8 cellular contexts compared by ENCODE assay signal in the genomic region with DNA sequence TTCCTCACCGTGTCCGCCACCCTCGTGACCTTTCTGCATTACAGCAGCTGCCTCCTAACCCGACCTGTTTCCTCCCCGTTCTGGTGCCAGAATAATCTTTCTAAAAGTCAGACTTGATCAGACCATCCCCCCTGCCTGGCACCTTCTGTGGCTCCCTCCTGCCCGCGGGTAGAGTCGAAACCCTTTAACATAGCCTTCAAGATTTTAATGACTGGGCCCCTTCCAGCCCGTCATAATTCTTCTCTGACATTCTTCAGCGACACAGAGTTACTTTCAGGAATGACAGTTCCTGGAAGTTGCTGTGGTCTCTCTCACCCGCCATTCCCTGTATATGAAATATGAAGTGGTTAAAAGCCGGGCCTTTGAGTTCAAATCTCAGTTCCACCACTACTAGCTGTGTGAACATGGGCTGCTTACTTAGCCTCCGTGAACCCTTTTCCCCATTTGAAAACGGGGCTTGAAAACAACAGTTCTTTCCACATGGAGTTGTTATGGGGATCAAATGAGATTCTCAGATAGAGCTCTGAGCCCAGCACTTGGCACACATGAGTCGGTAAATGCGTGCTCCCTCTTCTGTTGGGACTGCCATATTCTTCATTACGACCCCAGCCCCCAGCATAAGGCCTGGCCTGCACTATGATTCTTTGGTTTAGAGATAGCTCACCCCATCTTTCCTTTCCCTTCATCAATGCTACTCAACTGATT. TPM values are rescaled to one million over a fixed set of nuclear protein-coding genes. Genes with fewer than 3 reads are reported as not detected.
A peak's percentile ranks its signal among the peaks of the same experiment; 100 is the strongest.
DNase-seq lines count a peak whose midpoint lies in the region; ATAC-seq and TF ChIP-seq lines count a peak whose summit lies in the region.

No MANE protein-coding gene starts in this region.

- intact Hi-C loops in activated T-helper 2 cell treated with anti-CD3 and anti-CD28 coated beads, Interferon-gamma antibody, Interleukin-2, Interleukin-4, amounts not matched to agents 10 μg/mL and 5 μg/mL and 100 μg/mL, durations not matched to agents 14 hours and 24 hours and 36 hours (cut with micrococcal nuclease) = loop anchor here (1.0 to 5.0 kb wide), 5 partner anchors 45 to 425 kb away; partner anchors contain the start of genes ANP32B, NCBP1, TBC1D2 and TSTD2

- H3K27me3 ChIP-seq in DOHH2 (ENCODE audit: control insufficient read depth, low read length) (no peaks in the 10 kb centered on the region), HUES64 (ENCODE audit: insufficient read depth, low read length) (peaks cover 6% of the 10 kb centered on the region; the same call in 1 of the 2 replicates), hepatocyte (no peaks in the 10 kb centered on the region), skeletal muscle tissue (ENCODE audit: control insufficient read depth in 3 of 3, insufficient read depth in 3 of 3, low read length in 3 of 3) (no peaks in the 10 kb centered on the region)

- no peaks in the 10 kb centered on the region for H3K9me3 Mint-ChIP-seq in activated T-helper 2 cell treated with anti-CD3 and anti-CD28 coated beads, Interferon-gamma antibody, Interleukin-2, Interleukin-4, amounts not matched to agents 10 μg/mL and 5 μg/mL and 100 μg/mL, durations not matched to agents 14 hours and 24 hours and 36 hours

- WGBS in HUES64 = 13% methylated on average over 17 of the region's 17 CpGs
- WGBS in hepatocyte (ENCODE audit: low lambda C conversion rate, missing lambda C conversion rate) = 8% methylated on average over 17 of the region's 17 CpGs

- H3K4me1 ChIP-seq in DOHH2 (ENCODE audit: control insufficient read depth, low read length) = peaks cover 34% of the 10 kb centered on the region
- H3K4me1 ChIP-seq in HUES64 (ENCODE audit: insufficient read depth, low read length) = 0 out of 2 replicates have a peak, but pooled peaks cover 3% of the 10 kb centered on the region
- H3K4me1 ChIP-seq in hepatocyte (ENCODE audit: insufficient read depth) = peaks cover 11% of the 10 kb centered on the region
- H3K4me1 ChIP-seq in skeletal muscle tissue (ENCODE audit: control insufficient read depth in 3 of 3, insufficient read depth in 3 of 3, low read length in 3 of 3) = peaks cover 4 to 13% (median 12%) of the 10 kb centered on the region in 3 donors

- H3K9me3 ChIP-seq in DOHH2 (ENCODE audit: control insufficient read depth, insufficient read depth, low read length) (no peaks in the 10 kb centered on the region), HUES64 (ENCODE audit: insufficient read depth, low read depth, low read length) (no peaks in the 10 kb centered on the region), hepatocyte (ENCODE audit: low read depth) (no peaks in the 10 kb centered on the region), skeletal muscle tissue (ENCODE audit: control insufficient read depth in 3 of 3, low read length in 3 of 3) (no peaks in the 10 kb centered on the region)

- peaks cover 51% of the 10 kb centered on the region for H3K36me3 ChIP-seq in DOHH2 (ENCODE audit: control insufficient read depth, low read length)
- H3K36me3 ChIP-seq in HUES64 (ENCODE audit: insufficient read depth, low read length) = peaks cover 12% of the 10 kb centered on the region
- no peaks in the 10 kb centered on the region for H3K36me3 ChIP-seq in hepatocyte (replicated peaks; ENCODE audit: insufficient read depth, low read depth)
- H3K36me3 ChIP-seq in skeletal muscle tissue (ENCODE audit: control insufficient read depth in 3 of 3, insufficient read depth in 3 of 3, low read length in 3 of 3) = peaks cover 8 to 11% (median 8%) of the 10 kb centered on the region in 3 donors

- H3K4me2 ChIP-seq in DOHH2 (ENCODE audit: low read length) (peak overlapping the region; percentile 99), hepatocyte (peak overlapping the region; percentile 83)

- peaks cover 38% of the 10 kb centered on the region for H3K4me1 Mint-ChIP-seq in activated T-helper 2 cell treated with anti-CD3 and anti-CD28 coated beads, Interferon-gamma antibody, Interleukin-2, Interleukin-4, amounts not matched to agents 10 μg/mL and 5 μg/mL and 100 μg/mL, durations not matched to agents 14 hours and 24 hours and 36 hours (ENCODE audit: low read depth)

- H3K27me3 Mint-ChIP-seq in activated T-helper 2 cell treated with anti-CD3 and anti-CD28 coated beads, Interferon-gamma antibody, Interleukin-2, Interleukin-4, amounts not matched to agents 10 μg/mL and 5 μg/mL and 100 μg/mL, durations not matched to agents 14 hours and 24 hours and 36 hours (ENCODE audit: low read depth) = no peaks in the 10 kb centered on the region

- H3K79me2 ChIP-seq in DOHH2 (ENCODE audit: control insufficient read depth, low read length) (peaks cover 74% of the 10 kb centered on the region), hepatocyte (peaks cover 38% of the 10 kb centered on the region)

- peaks cover 34% of the 10 kb centered on the region for H3F3A ChIP-seq in DOHH2 (ENCODE audit: control insufficient read depth, insufficient read depth)

- H4K20me1 ChIP-seq in DOHH2 (ENCODE audit: control insufficient read depth, insufficient read depth, low read depth, low read length) = no peaks in the 10 kb centered on the region; the same call in 1 of the 2 replicates
- H4K20me1 ChIP-seq in hepatocyte (ENCODE audit: insufficient read depth, poor library complexity, severe bottlenecking) = no peaks in the 10 kb centered on the region

- peak overlapping the region; percentile 75 for H3K4me3 ChIP-seq in DOHH2 (ENCODE audit: low read length)
- peak overlapping the region; percentile 92 for H3K4me3 ChIP-seq in HUES64 (ENCODE audit: low read length)
- peak overlapping the region; percentile 58 for H3K4me3 ChIP-seq in hepatocyte
- peak overlapping the region; percentile 88 to 94 (median 91) for H3K4me3 ChIP-seq in skeletal muscle tissue (ENCODE audit: low read length in 3 of 3)

- H3K36me3 Mint-ChIP-seq in activated T-helper 2 cell treated with anti-CD3 and anti-CD28 coated beads, Interferon-gamma antibody, Interleukin-2, Interleukin-4, amounts not matched to agents 10 μg/mL and 5 μg/mL and 100 μg/mL, durations not matched to agents 14 hours and 24 hours and 36 hours (ENCODE audit: low read depth) = peaks cover 26% of the 10 kb centered on the region

- peak overlapping the region; percentile 91 for H3K27ac Mint-ChIP-seq in activated T-helper 2 cell treated with anti-CD3 and anti-CD28 coated beads, Interferon-gamma antibody, Interleukin-2, Interleukin-4, amounts not matched to agents 10 μg/mL and 5 μg/mL and 100 μg/mL, durations not matched to agents 14 hours and 24 hours and 36 hours

- H3K9me2 ChIP-seq in DOHH2 (replicated peaks; ENCODE audit: control insufficient read depth, low read length) (no peaks in the 10 kb centered on the region), hepatocyte (replicated peaks; ENCODE audit: insufficient read depth) (no peaks in the 10 kb centered on the region)

- H2AFZ ChIP-seq in hepatocyte = peak overlapping the region; percentile 62

- ATAC-seq in HG03521 (IDR thresholded peaks at IDR 0.05; ENCODE audit: unreplicated experiment) = no peak

- no peak for DNase-seq in activated T-helper 2 cell treated with anti-CD3 and anti-CD28 coated beads, Interferon-gamma antibody, Interleukin-2, Interleukin-4, amounts not matched to agents 10 μg/mL and 5 μg/mL and 100 μg/mL, durations not matched to agents 14 hours and 24 hours and 36 hours (ENCODE audit: low spot score)
- no peak for DNase-seq in hepatocyte (ENCODE audit: low spot score)
- no peak for DNase-seq in MV-4-11 (lab: John Stamatoyannopoulos, UW)
- no peak for DNase-seq in OCI-M2 (lab: John Stamatoyannopoulos, UW; ENCODE audit: unreplicated experiment)

- H3K27ac ChIP-seq in DOHH2 (ENCODE audit: low read depth, low read length) (peak overlapping the region; percentile 27; the same call in 1 of the 2 replicates), HUES64 (ENCODE audit: low read depth, low read length) (no peak overlapping the region; the same call in 1 of the 2 replicates), hepatocyte (peak overlapping the region; percentile 95), skeletal muscle tissue (ENCODE audit: low read depth, low read length) (peak overlapping the region; percentile 87)

- peak overlapping the region; percentile 88 for H3K4me3 Mint-ChIP-seq in activated T-helper 2 cell treated with anti-CD3 and anti-CD28 coated beads, Interferon-gamma antibody, Interleukin-2, Interleukin-4, amounts not matched to agents 10 μg/mL and 5 μg/mL and 100 μg/mL, durations not matched to agents 14 hours and 24 hours and 36 hours (ENCODE audit: low read depth)

- peak overlapping the region; percentile 87 for H3K9ac ChIP-seq in HUES64 (ENCODE audit: low read depth, low read length)
- peak overlapping the region; percentile 79 to 84 (median 82) for H3K9ac ChIP-seq in skeletal muscle tissue (ENCODE audit: low read depth in 1 of 3, low read length in 3 of 3)

- TF ChIP-seq CTCF in DOHH2 (IDR thresholded peaks at IDR 0.05; ENCODE audit: low read depth, low read length, poor library complexity, severe bottlenecking) = no peak
- no peak for TF ChIP-seq CTCF in hepatocyte (IDR thresholded peaks at IDR 0.05; ENCODE audit: poor library complexity)

RNA-seq across cellular contexts. Expression of gene NANS, which starts 0.7 kb away (rescaled TPM):
- polyA plus RNA-seq in HUES64 (2013, experiment 1 of 2) = 50.1 TPM
- 53.4 TPM for polyA plus RNA-seq in HUES64 (2013, experiment 2 of 2)
- total RNA-seq in activated T-helper 2 cell treated with anti-CD3 and anti-CD28 coated beads, Interferon-gamma antibody, Interleukin-2, Interleukin-4, amounts not matched to agents 10 μg/mL and 5 μg/mL and 100 μg/mL, durations not matched to agents 14 hours and 24 hours and 36 hours = 63.4 and 64.7 TPM in 2 replicates
- total RNA-seq in hepatocyte (62.9 and 65.5 TPM in 2 replicates), skeletal muscle tissue (32.4 TPM)
- 88.8 and 116 TPM in 2 replicates for polyA plus RNA-seq in hepatocyte
